ENCODE assay signal across 1 cellular context in the genomic region with DNA sequence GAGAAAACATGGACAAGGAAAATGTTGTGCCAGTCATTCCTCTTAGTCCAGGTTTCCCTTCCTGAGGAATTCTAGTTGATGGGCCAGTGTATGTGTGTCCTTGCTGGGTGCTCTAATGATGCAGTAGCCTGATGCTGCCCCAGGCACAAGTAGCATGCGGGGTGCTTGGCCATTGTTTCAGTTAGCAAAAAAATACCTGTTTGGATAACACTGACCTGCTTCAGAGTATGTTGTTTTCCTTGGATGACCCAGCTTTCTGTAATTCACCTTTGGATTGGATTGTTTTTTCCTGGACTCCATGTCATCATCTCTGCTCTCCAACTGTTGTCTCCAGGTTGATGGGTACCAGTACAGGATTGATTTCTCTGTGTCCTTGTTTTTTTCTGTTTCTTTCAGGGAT.
TF ChIP-seq lines count a peak whose summit lies in the region.

No MANE protein-coding gene starts in this region.

TF ChIP-seq in K562, 482 proteins besides CTCF, POLR2A, EP300 and RAD21:
- TF ChIP-seq, protein P1, sequence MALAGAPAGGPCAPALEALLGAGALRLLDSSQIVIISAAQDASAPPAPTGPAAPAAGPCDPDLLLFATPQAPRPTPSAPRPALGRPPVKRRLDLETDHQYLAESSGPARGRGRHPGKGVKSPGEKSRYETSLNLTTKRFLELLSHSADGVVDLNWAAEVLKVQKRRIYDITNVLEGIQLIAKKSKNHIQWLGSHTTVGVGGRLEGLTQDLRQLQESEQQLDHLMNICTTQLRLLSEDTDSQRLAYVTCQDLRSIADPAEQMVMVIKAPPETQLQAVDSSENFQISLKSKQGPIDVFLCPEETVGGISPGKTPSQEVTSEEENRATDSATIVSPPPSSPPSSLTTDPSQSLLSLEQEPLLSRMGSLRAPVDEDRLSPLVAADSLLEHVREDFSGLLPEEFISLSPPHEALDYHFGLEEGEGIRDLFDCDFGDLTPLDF (CRISPR knock-in tag; IDR thresholded peaks at IDR 0.05): 0 out of 2 replicates have a peak, but pooled peaks have one; percentile 11
- TF ChIP-seq, protein P2, sequence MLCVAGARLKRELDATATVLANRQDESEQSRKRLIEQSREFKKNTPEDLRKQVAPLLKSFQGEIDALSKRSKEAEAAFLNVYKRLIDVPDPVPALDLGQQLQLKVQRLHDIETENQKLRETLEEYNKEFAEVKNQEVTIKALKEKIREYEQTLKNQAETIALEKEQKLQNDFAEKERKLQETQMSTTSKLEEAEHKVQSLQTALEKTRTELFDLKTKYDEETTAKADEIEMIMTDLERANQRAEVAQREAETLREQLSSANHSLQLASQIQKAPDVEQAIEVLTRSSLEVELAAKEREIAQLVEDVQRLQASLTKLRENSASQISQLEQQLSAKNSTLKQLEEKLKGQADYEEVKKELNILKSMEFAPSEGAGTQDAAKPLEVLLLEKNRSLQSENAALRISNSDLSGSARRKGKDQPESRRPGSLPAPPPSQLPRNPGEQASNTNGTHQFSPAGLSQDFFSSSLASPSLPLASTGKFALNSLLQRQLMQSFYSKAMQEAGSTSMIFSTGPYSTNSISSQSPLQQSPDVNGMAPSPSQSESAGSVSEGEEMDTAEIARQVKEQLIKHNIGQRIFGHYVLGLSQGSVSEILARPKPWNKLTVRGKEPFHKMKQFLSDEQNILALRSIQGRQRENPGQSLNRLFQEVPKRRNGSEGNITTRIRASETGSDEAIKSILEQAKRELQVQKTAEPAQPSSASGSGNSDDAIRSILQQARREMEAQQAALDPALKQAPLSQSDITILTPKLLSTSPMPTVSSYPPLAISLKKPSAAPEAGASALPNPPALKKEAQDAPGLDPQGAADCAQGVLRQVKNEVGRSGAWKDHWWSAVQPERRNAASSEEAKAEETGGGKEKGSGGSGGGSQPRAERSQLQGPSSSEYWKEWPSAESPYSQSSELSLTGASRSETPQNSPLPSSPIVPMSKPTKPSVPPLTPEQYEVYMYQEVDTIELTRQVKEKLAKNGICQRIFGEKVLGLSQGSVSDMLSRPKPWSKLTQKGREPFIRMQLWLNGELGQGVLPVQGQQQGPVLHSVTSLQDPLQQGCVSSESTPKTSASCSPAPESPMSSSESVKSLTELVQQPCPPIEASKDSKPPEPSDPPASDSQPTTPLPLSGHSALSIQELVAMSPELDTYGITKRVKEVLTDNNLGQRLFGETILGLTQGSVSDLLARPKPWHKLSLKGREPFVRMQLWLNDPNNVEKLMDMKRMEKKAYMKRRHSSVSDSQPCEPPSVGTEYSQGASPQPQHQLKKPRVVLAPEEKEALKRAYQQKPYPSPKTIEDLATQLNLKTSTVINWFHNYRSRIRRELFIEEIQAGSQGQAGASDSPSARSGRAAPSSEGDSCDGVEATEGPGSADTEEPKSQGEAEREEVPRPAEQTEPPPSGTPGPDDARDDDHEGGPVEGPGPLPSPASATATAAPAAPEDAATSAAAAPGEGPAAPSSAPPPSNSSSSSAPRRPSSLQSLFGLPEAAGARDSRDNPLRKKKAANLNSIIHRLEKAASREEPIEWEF (CRISPR knock-in tag; IDR thresholded peaks at IDR 0.05): no peak
TF ChIP-seq in K562: peak in this region for 1.
